ENCODE assay signal across 8 cellular contexts in the genomic region with DNA sequence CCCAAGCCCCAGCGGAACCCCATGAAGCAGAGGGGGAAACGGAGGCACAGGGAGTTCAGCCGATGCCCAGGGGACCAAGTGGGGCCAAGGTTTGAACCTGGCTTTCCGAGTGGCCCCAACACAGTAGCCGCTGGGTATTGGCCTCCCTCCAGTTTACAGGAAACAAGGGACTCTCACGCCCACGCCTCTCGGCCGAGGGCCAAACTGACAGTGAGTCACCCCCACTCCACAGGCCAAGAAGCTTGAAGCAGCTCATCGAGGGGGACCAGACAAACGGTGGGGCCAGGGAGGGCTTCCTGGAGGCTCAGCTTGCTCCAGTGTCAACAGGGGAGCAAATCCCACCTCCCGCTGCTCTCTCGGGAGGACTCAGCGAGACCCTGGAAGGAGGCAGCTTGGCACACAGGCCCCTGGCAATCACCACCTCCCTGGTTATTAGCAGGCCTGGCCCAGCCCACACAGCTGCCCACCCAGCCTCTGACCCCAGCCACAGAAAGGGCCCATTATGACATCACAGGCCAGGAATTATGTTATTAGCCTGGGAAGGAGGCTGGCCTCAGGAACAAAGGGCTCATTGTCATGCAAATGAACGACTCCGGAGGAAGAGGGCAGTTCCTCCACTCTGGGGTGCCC. TPM values are rescaled to one million over a fixed set of nuclear protein-coding genes. Genes with fewer than 3 reads are reported as not detected.
A peak's percentile ranks its signal among the peaks of the same experiment; 100 is the strongest.
DNase-seq lines count a peak whose midpoint lies in the region; ATAC-seq, FAIRE-seq and TF ChIP-seq lines count a peak whose summit lies in the region.

No MANE protein-coding gene starts in this region.

- TF ChIP-seq EP300 in stomach (IDR thresholded peaks at IDR 0.05) = no peak

- no peaks in the 10 kb centered on the region for H3K36me3 Mint-ChIP-seq in activated CD4-positive, alpha-beta memory T cell treated with anti-CD3 and anti-CD28 coated beads, Interleukin-2, amount 10 ng/mL, durations not matched to agents 7 days and 5 days (ENCODE audit: low read depth)

- no peak overlapping the region for H3K4me3 Mint-ChIP-seq in activated CD4-positive, alpha-beta memory T cell treated with anti-CD3 and anti-CD28 coated beads, Interleukin-2, amount 10 ng/mL, durations not matched to agents 7 days and 5 days

- CTCF ChIA-PET in activated CD4-positive, alpha-beta memory T cell treated with anti-CD3 and anti-CD28 coated beads, Interleukin-2, amount 10 ng/mL, durations not matched to agents 7 days and 5 days (lab: Charles Lee) = no interaction called here

- H3K27ac ChIP-seq in cingulate gyrus (ENCODE audit: low read depth, low read length) (peak overlapping the region; percentile 87), kidney (ENCODE audit: low read depth in 2 of 2, low read length in 2 of 2) (peak overlapping the region; percentile 33 to 63), stomach (peak overlapping the region; percentile 47 to 87 (median 78))

- intact Hi-C loops in kidney (cut with DNase I) = no loop called here
- intact Hi-C loops in stomach (cut with DNase I; ENCODE audit: low total_unique reads) = no loop called here

- FAIRE-seq in kidney (lab: Jason Lieb, UNC) = no peak

- peak; percentile 71 for DNase-seq in COLO668 (lab: John Stamatoyannopoulos, UW; ENCODE audit: unreplicated experiment)
- DNase-seq in NCI-H2196 treated with DMSO at 0.1 percent for 48 hours (lab: John Stamatoyannopoulos, UW; ENCODE audit: unreplicated experiment) = peak; percentile 32
- DNase-seq in kidney = peak; percentile 95
- peak; percentile 87 for DNase-seq in stomach
- no peak for DNase-seq in cerebellar nuclear complex (lab: John Stamatoyannopoulos, UW)
- no peak for DNase-seq in activated CD4-positive, alpha-beta memory T cell treated with anti-CD3 and anti-CD28 coated beads, Interleukin-2, amount 10 ng/mL, durations not matched to agents 7 days and 5 days

- 16 to 29% (median 25%) methylated on average over 12 to 16 of the region's 16 CpGs for WGBS in stomach, 5 donors

- H3K36me3 ChIP-seq in kidney (ENCODE audit: control insufficient read depth in 1 of 2, insufficient read depth in 2 of 2, low read length in 2 of 2) (peaks cover 5 to 9% of the 10 kb centered on the region in 2 donors), stomach (no peaks in the 10 kb centered on the region)

- H3K27me3 Mint-ChIP-seq in activated CD4-positive, alpha-beta memory T cell treated with anti-CD3 and anti-CD28 coated beads, Interleukin-2, amount 10 ng/mL, durations not matched to agents 7 days and 5 days = no peaks in the 10 kb centered on the region

- no peaks in the 10 kb centered on the region for H3K4me1 Mint-ChIP-seq in activated CD4-positive, alpha-beta memory T cell treated with anti-CD3 and anti-CD28 coated beads, Interleukin-2, amount 10 ng/mL, durations not matched to agents 7 days and 5 days

- peak overlapping the region in 1 of 2 donors; percentile 61 for H3K9ac ChIP-seq in kidney (ENCODE audit: low read length in 2 of 2)

- TF ChIP-seq CTCF in kidney (IDR thresholded peaks at IDR 0.05; ENCODE audit: borderline replicate concordance, extremely low read depth, insufficient read depth) (no peak), stomach (IDR thresholded peaks at IDR 0.05) (no peak)

- H3K4me1 ChIP-seq in kidney (ENCODE audit: control insufficient read depth in 1 of 2, insufficient read depth in 1 of 2, low read depth in 1 of 2, low read length in 2 of 2) (peaks cover 45 to 62% of the 10 kb centered on the region in 2 donors), stomach (peaks cover 69 to 100% (median 88%) of the 10 kb centered on the region in 4 donors)

- no peaks in the 10 kb centered on the region for H3K27me3 ChIP-seq in stomach

- no peaks in the 10 kb centered on the region for H3K9me3 ChIP-seq in kidney (ENCODE audit: control insufficient read depth in 1 of 2, low read length in 2 of 2)
- no peaks in the 10 kb centered on the region for H3K9me3 ChIP-seq in stomach

- no peak for ATAC-seq in GM19467 (IDR thresholded peaks at IDR 0.05; ENCODE audit: unreplicated experiment)

- H3K9me3 Mint-ChIP-seq in activated CD4-positive, alpha-beta memory T cell treated with anti-CD3 and anti-CD28 coated beads, Interleukin-2, amount 10 ng/mL, durations not matched to agents 7 days and 5 days = no peaks in the 10 kb centered on the region

- H3K27ac Mint-ChIP-seq in activated CD4-positive, alpha-beta memory T cell treated with anti-CD3 and anti-CD28 coated beads, Interleukin-2, amount 10 ng/mL, durations not matched to agents 7 days and 5 days = no peak overlapping the region

- TF ChIP-seq POLR2A in stomach (IDR thresholded peaks at IDR 0.05) = no peak

- H3K4me3 ChIP-seq in kidney (ENCODE audit: low read length in 2 of 2) (no peak overlapping the region), stomach (no peak overlapping the region)

- POLR2A ChIA-PET in activated CD4-positive, alpha-beta memory T cell treated with anti-CD3 and anti-CD28 coated beads, Interleukin-2, amount 10 ng/mL, durations not matched to agents 7 days and 5 days (lab: Charles Lee) = interaction anchor here (1.0 kb wide), 1 partner anchor 60 kb away, joined by 4 read pairs; no protein-coding TSS in a partner anchor

RNA-seq across cellular contexts. Expression of a gene that starts 54.6 kb away (rescaled TPM):
- total RNA-seq in kidney (205 TPM), stomach (100 to 1,000 TPM in 4 of 5 donors, 10 to 100 TPM in 1; 61.7 to 292 (median 116) TPM)
- polyA plus RNA-seq in kidney (ENCODE audit: insufficient read depth, low read depth, low replicate concordance) (18.7 TPM), stomach (10 to 100 TPM; 27.2 to 49.6 (median 37.7) TPM)
- 10 to 100 TPM; 88.9 to 90.8 TPM for total RNA-seq in activated CD4-positive, alpha-beta memory T cell treated with anti-CD3 and anti-CD28 coated beads, Interleukin-2, amount 10 ng/mL, durations not matched to agents 7 days and 5 days

Comparison
In these comparisons a context has a peak if more than half of its experiments do, and no peak if none do; other contexts are left out.
1. DNase-seq: peak in COLO668 (single experiment), NCI-H2196 treated with DMSO at 0.1 percent for 48 hours (single experiment), kidney (single experiment) and stomach (single experiment); none in cerebellar nuclear complex (0 of 2) and activated CD4-positive, alpha-beta memory T cell treated with anti-CD3 and anti-CD28 coated beads, Interleukin-2, amount 10 ng/mL, durations not matched to agents 7 days and 5 days (single experiment).
2. Peak in every context shown above with its lines, with median percentiles within 50 percentile points of each other: H3K27ac ChIP-seq.